ENCODE assay signal across 17 cellular contexts in the genomic region with DNA sequence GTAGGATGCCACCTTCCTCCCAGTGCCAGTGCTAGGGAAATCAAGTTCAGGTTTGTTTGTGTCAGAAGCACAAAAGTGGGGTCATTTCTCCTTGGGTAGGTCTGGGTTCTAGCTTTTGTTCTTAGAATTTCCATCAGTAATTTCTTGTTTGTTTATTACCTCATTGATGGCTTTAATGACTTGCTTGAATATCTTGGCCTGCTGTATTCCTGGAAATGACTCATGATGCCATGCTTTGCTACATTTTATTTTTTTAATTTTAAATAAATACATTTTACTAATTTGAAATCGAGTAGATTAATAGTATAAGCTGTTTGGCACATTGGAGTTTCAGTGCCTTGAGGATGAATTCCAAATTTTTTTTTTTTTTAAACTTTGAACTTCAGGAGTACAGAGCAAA.
A peak's percentile ranks its signal among the peaks of the same experiment; 100 is the strongest.
DNase-seq lines count a peak whose midpoint lies in the region; ATAC-seq, FAIRE-seq and TF ChIP-seq lines count a peak whose summit lies in the region.
"Had no signal": no experiment of that assay in that cellular context is flagged by ENCODE, and none has a peak within 500 bp of the region (broad histone marks: within the 10 kb centered on the region; RNA-seq: fewer than 3 reads in every experiment).

No MANE protein-coding gene starts in this region.

- dilution Hi-C loops in endothelial cell of umbilical vein (cut with MboI; ENCODE audit: extremely low pct_ligation_motif_present, low sequenced_read_pairs): no loop called here

- no peaks in the 10 kb centered on the region for H3K9me1 ChIP-seq in endothelial cell of umbilical vein (replicated peaks; ENCODE audit: control insufficient read depth, extremely low read depth, insufficient read depth, low read length)

- no peak for TF ChIP-seq POLR2A in endothelial cell of umbilical vein (IDR thresholded peaks at IDR 0.05; ENCODE audit: low read depth, low read length)

- H3K4me1 ChIP-seq in HUES48 (ENCODE audit: control insufficient read depth, insufficient read depth, low read length): peaks cover 97% of the 10 kb centered on the region
- H3K4me1 ChIP-seq in endothelial cell of umbilical vein (ENCODE audit: control insufficient read depth, extremely low read depth, insufficient read depth, low read length): peaks cover 40% of the 10 kb centered on the region

- CTCF ChIA-PET in endothelial cell of umbilical vein (lab: Charles Lee): no interaction called here

- peak overlapping the region; percentile 76 for H3K27ac ChIP-seq in HUES48 (ENCODE audit: low read depth, low read length)
- peak overlapping the region; percentile 46 for H3K27ac ChIP-seq in endothelial cell of umbilical vein (ENCODE audit: insufficient read depth, low read depth, low read length)

- H2AFZ ChIP-seq in endothelial cell of umbilical vein (ENCODE audit: low read depth, low read length): no peak overlapping the region

- no peaks in the 10 kb centered on the region for H3K27me3 Mint-ChIP-seq in activated T-cell treated with anti-CD3 and anti-CD28 coated beads, Interleukin-2, amount 50 U/mL, for 24 hours
- H3K27me3 Mint-ChIP-seq in activated T-helper 1 cell treated with anti-CD3 and anti-CD28 coated beads, Interleukin-12 subunit alpha, Interleukin-12 subunit beta, Interleukin-2, Interleukin-4 antibody, amounts not matched to agents 30 ng/mL and 10 ng/mL and 1 ng/mL, durations not matched to agents 14 hours and 24 hours and 36 hours (ENCODE audit: insufficient read depth): no peaks in the 10 kb centered on the region
- H3K27me3 Mint-ChIP-seq: CD4-positive, alpha-beta memory T cell had no signal

- BruUV-seq in endothelial cell of umbilical vein (replicated peaks; lab: Mats Ljungman, UMichigan): no TSS peak

- peaks cover 97% of the 10 kb centered on the region for H3K4me1 Mint-ChIP-seq in activated T-cell treated with anti-CD3 and anti-CD28 coated beads, Interleukin-2, amount 50 U/mL, for 24 hours (ENCODE audit: low read depth)
- H3K4me1 Mint-ChIP-seq in activated T-helper 1 cell treated with anti-CD3 and anti-CD28 coated beads, Interleukin-12 subunit alpha, Interleukin-12 subunit beta, Interleukin-2, Interleukin-4 antibody, amounts not matched to agents 30 ng/mL and 10 ng/mL and 1 ng/mL, durations not matched to agents 14 hours and 24 hours and 36 hours (ENCODE audit: low read depth): peaks cover 96% of the 10 kb centered on the region

- peaks cover 4% of the 10 kb centered on the region for H4K20me1 ChIP-seq in endothelial cell of umbilical vein (replicated peaks; ENCODE audit: control insufficient read depth, extremely low read depth, insufficient read depth, low read length)

- H3K4me3 Mint-ChIP-seq in activated T-cell treated with anti-CD3 and anti-CD28 coated beads, Interleukin-2, amount 50 U/mL, for 24 hours: no peak overlapping the region
- no peak overlapping the region for H3K4me3 Mint-ChIP-seq in activated T-helper 1 cell treated with anti-CD3 and anti-CD28 coated beads, Interleukin-12 subunit alpha, Interleukin-12 subunit beta, Interleukin-2, Interleukin-4 antibody, amounts not matched to agents 30 ng/mL and 10 ng/mL and 1 ng/mL, durations not matched to agents 14 hours and 24 hours and 36 hours

- POLR2A ChIA-PET in endothelial cell of umbilical vein (lab: Charles Lee): interaction anchor here (1.0 kb wide), 1 partner anchor 187 kb away, joined by 3 read pairs; no protein-coding TSS in a partner anchor

- no peak for TF ChIP-seq CTCF in endothelial cell of umbilical vein (IDR thresholded peaks at IDR 0.05; ENCODE audit: extremely low read depth in 1 of 2, insufficient read depth in 1 of 2, low read depth in 1 of 2, low read length in 2 of 2)

- no peak for DNase-seq in activated T-cell treated with anti-CD3 and anti-CD28 coated beads, Interleukin-2, amount 50 U/mL, for 24 hours
- DNase-seq in activated T-cell treated with anti-CD3 and anti-CD28 coated beads for 4 hours: no peak
- DNase-seq in activated T-helper 1 cell treated with anti-CD3 and anti-CD28 coated beads, Interleukin-12 subunit alpha, Interleukin-12 subunit beta, Interleukin-2, Interleukin-4 antibody, amounts not matched to agents 30 ng/mL and 10 ng/mL and 1 ng/mL, durations not matched to agents 14 hours and 24 hours and 36 hours (ENCODE audit: low spot score): no peak
- peak; percentile 43 for DNase-seq in endothelial cell of umbilical vein (ENCODE audit: low read depth, low spot score)
- DNase-seq in NCI-H2029 treated with DMSO at 0.1 percent for 48 hours (lab: John Stamatoyannopoulos, UW): no peak
- DNase-seq in NCI-H1092 treated with DMSO at 0.1 percent for 48 hours (lab: John Stamatoyannopoulos, UW): no peak
- DNase-seq: AML-193; CD4-positive, alpha-beta memory T cell; DND-41; NCI-H1105; NCI-H1694 treated with DMSO at 0.1 percent for 48 hours; NCI-H69 had no signal

- H3K79me2 ChIP-seq in endothelial cell of umbilical vein (ENCODE audit: control insufficient read depth, insufficient read depth, low read length): no peaks in the 10 kb centered on the region

- no peak for ATAC-seq in GM18907 (IDR thresholded peaks at IDR 0.05; ENCODE audit: unreplicated experiment)
- ATAC-seq: Right ventricle myocardium inferior had no signal

- peak; percentile 62 for FAIRE-seq in endothelial cell of umbilical vein (lab: Jason Lieb, UNC)

- intact Hi-C loops in activated T-helper 1 cell treated with anti-CD3 and anti-CD28 coated beads, Interleukin-12 subunit alpha, Interleukin-12 subunit beta, Interleukin-2, Interleukin-4 antibody, amounts not matched to agents 30 ng/mL and 10 ng/mL and 1 ng/mL, durations not matched to agents 14 hours and 24 hours and 36 hours (cut with micrococcal nuclease): loop anchor here (10.0 kb wide), 1 partner anchor 189 kb away; no protein-coding TSS in a partner anchor
- intact Hi-C loops in endothelial cell of umbilical vein (cut with micrococcal nuclease): loop anchor here (2.0 kb wide), 1 partner anchor 35 kb away; no protein-coding TSS in a partner anchor

- no peak overlapping the region for H3K4me3 ChIP-seq in HUES48 (ENCODE audit: low read depth, low read length)
- no peak overlapping the region for H3K4me3 ChIP-seq in endothelial cell of umbilical vein (replicated peaks in 1 of 3; ENCODE audit: insufficient read depth in 1 of 3, low read depth in 1 of 3, low read length in 3 of 3)

- H3K36me3 Mint-ChIP-seq in activated T-cell treated with anti-CD3 and anti-CD28 coated beads, Interleukin-2, amount 50 U/mL, for 24 hours (ENCODE audit: low read depth): peaks cover 40% of the 10 kb centered on the region
- peaks cover 30% of the 10 kb centered on the region for H3K36me3 Mint-ChIP-seq in activated T-helper 1 cell treated with anti-CD3 and anti-CD28 coated beads, Interleukin-12 subunit alpha, Interleukin-12 subunit beta, Interleukin-2, Interleukin-4 antibody, amounts not matched to agents 30 ng/mL and 10 ng/mL and 1 ng/mL, durations not matched to agents 14 hours and 24 hours and 36 hours (ENCODE audit: low read depth)
- H3K36me3 Mint-ChIP-seq: CD4-positive, alpha-beta memory T cell had no signal

- H3K27ac Mint-ChIP-seq in activated T-cell treated with anti-CD3 and anti-CD28 coated beads, Interleukin-2, amount 50 U/mL, for 24 hours: peak overlapping the region; percentile 81
- peak overlapping the region; percentile 92 for H3K27ac Mint-ChIP-seq in activated T-helper 1 cell treated with anti-CD3 and anti-CD28 coated beads, Interleukin-12 subunit alpha, Interleukin-12 subunit beta, Interleukin-2, Interleukin-4 antibody, amounts not matched to agents 30 ng/mL and 10 ng/mL and 1 ng/mL, durations not matched to agents 14 hours and 24 hours and 36 hours
- H3K27ac Mint-ChIP-seq: H9 had no signal

- H3K9ac ChIP-seq in HUES48 (ENCODE audit: low read depth, low read length): no peak overlapping the region
- H3K9ac ChIP-seq in endothelial cell of umbilical vein (replicated peaks; ENCODE audit: extremely low read depth, insufficient read depth, low read length): no peak overlapping the region
- H3K9ac ChIP-seq: KMS-11 had no signal

- H3K36me3 ChIP-seq in HUES48 (ENCODE audit: control insufficient read depth, insufficient read depth, low read length): no peaks in the 10 kb centered on the region
- no peaks in the 10 kb centered on the region for H3K36me3 ChIP-seq in endothelial cell of umbilical vein (ENCODE audit: control insufficient read depth in 2 of 2, extremely low read depth in 1 of 2, insufficient read depth in 2 of 2, low read length in 2 of 2)

- no peaks in the 10 kb centered on the region for H3K9me3 Mint-ChIP-seq in activated T-cell treated with anti-CD3 and anti-CD28 coated beads, Interleukin-2, amount 50 U/mL, for 24 hours
- H3K9me3 Mint-ChIP-seq in activated T-helper 1 cell treated with anti-CD3 and anti-CD28 coated beads, Interleukin-12 subunit alpha, Interleukin-12 subunit beta, Interleukin-2, Interleukin-4 antibody, amounts not matched to agents 30 ng/mL and 10 ng/mL and 1 ng/mL, durations not matched to agents 14 hours and 24 hours and 36 hours: peaks cover 4% of the 10 kb centered on the region
- H3K9me3 Mint-ChIP-seq: H9 had no signal

- H3K9me3 ChIP-seq in HUES48 (ENCODE audit: control insufficient read depth, insufficient read depth, low read length) (no peaks in the 10 kb centered on the region), endothelial cell of umbilical vein (replicated peaks; ENCODE audit: control insufficient read depth, insufficient read depth, low read length) (no peaks in the 10 kb centered on the region)

- H3K4me2 ChIP-seq in endothelial cell of umbilical vein (ENCODE audit: insufficient read depth, low read length): peak overlapping the region; percentile 64

- H3K27me3 ChIP-seq in HUES48 (ENCODE audit: control insufficient read depth, insufficient read depth, low read length) (no peaks in the 10 kb centered on the region), endothelial cell of umbilical vein (ENCODE audit: control insufficient read depth in 2 of 2, insufficient read depth in 2 of 2, low read length in 2 of 2) (no peaks in the 10 kb centered on the region)

TF ChIP-seq in endothelial cell of umbilical vein, 7 proteins besides CTCF, POLR2A, EP300 and RAD21:
- TF ChIP-seq POLR2AphosphoS5 (IDR thresholded peaks at IDR 0.05; ENCODE audit: insufficient read depth, low read depth, low read length) (no peak), GATA2 (IDR thresholded peaks at IDR 0.05; ENCODE audit: insufficient read depth, insufficient read length, low read depth, low read length) (no peak), JUN (IDR thresholded peaks at IDR 0.05; ENCODE audit: borderline replicate concordance, insufficient read depth, insufficient read length, low read depth) (peak; percentile 59), MAX (IDR thresholded peaks at IDR 0.05; ENCODE audit: insufficient read depth, insufficient read length) (no peak), MYC (IDR thresholded peaks at IDR 0.05; ENCODE audit: low read depth, low read length) (no peak), EZH2 (IDR thresholded peaks at IDR 0.05; ENCODE audit: borderline replicate concordance, low read depth, low read length, severe bottlenecking) (no peak), FOS (IDR thresholded peaks at IDR 0.05; ENCODE audit: borderline replicate concordance, insufficient read depth, low read length) (peak; percentile 71)
